13 cellular contexts compared by ENCODE assay signal in genomic region chr3:189622629-189623028, GRCh38. TPM values are rescaled to one million over a fixed set of nuclear protein-coding genes. Genes with fewer than 3 reads are reported as not detected.
"Had no signal": no experiment of that assay in that cellular context is flagged by ENCODE, and none has a peak within 500 bp of the region (broad histone marks: within the 10 kb centered on the region; RNA-seq: fewer than 3 reads in every experiment).

No MANE protein-coding gene starts in this region.

- H3K27me3 ChIP-seq: adrenal gland, cardiac muscle cell, gastroesophageal sphincter, ovary, thyroid gland, uterus had no signal

- ATAC-seq: gastroesophageal sphincter; left colon; stimulated activated naive B cell treated with anti-CD40 and anti-IgM and Interleukin-4, amounts not matched to agents 10 μg/mL and 1 μg/mL and 100 μg/mL, for 72 hours had no signal

- H3K4me3 ChIP-seq: adrenal gland, cardiac muscle cell, gastroesophageal sphincter, ovary, thyroid gland, uterus had no signal

- H3K27ac ChIP-seq: adrenal gland, cardiac muscle cell, gastroesophageal sphincter, ovary, thyroid gland, uterus had no signal

- FAIRE-seq: islet of Langerhans had no signal

- H3K9me3 ChIP-seq: adrenal gland, gastroesophageal sphincter, ovary, thyroid gland, uterus had no signal

- H3K36me3 ChIP-seq: adrenal gland, cardiac muscle cell, gastroesophageal sphincter, ovary, thyroid gland, uterus had no signal

- DNase-seq: activated effector memory CD4-positive, alpha-beta T cell treated with Interleukin-2 at 50 U/mL for 16 hours; adrenal gland; erythroblast; left colon; naive B cell; ovary; stimulated activated CD4-positive, alpha-beta T cell treated with anti-CD3 and anti-CD28 coated beads, Interleukin-2, amount 100 ng/mL, for 48 hours; stimulated activated naive B cell treated with anti-CD40 and anti-IgM and Interleukin-4, amounts not matched to agents 10 μg/mL and 1 μg/mL and 100 μg/mL, for 72 hours; thyroid gland; uterus had no signal

- H3K4me1 ChIP-seq: adrenal gland, gastroesophageal sphincter, thyroid gland, uterus had no signal

RNA-seq across cellular contexts. Expression of gene TP63, which starts 8.6 kb away (rescaled TPM):
- total RNA-seq: cardiac muscle cell had no signal
- polyA plus RNA-seq: cardiac muscle cell had no signal
